ENCODE assay signal across 8 cellular contexts in genomic region chr1:26994772-26995625, GRCh38. TPM values are rescaled to one million over a fixed set of nuclear protein-coding genes. Genes with fewer than 3 reads are reported as not detected.
A peak's percentile ranks its signal among the peaks of the same experiment; 100 is the strongest.
DNase-seq lines count a peak whose midpoint lies in the region; ATAC-seq, FAIRE-seq and TF ChIP-seq lines count a peak whose summit lies in the region.

No MANE protein-coding gene starts in this region.

- no peaks in the 10 kb centered on the region for H3K9me3 Mint-ChIP-seq in activated CD8-positive, alpha-beta memory T cell treated with anti-CD3 and anti-CD28 coated beads, Interleukin-2, amount 10 ng/mL, durations not matched to agents 7 days and 5 days (ENCODE audit: low read depth)
- no peaks in the 10 kb centered on the region for H3K9me3 Mint-ChIP-seq in activated CD4-positive, alpha-beta memory T cell treated with anti-CD3 and anti-CD28 coated beads for 36 hours

- H3K27me3 ChIP-seq in iPS-18a (ENCODE audit: control insufficient read depth, insufficient read depth, low read length) (peaks cover 22% of the 10 kb centered on the region), suprapubic skin (peaks cover 28% of the 10 kb centered on the region), thyroid gland (no peaks in the 10 kb centered on the region)

- no peak for ATAC-seq in activated CD8-positive, alpha-beta memory T cell treated with anti-CD3 and anti-CD28 coated beads, Interleukin-2, amount 10 ng/mL, durations not matched to agents 7 days and 5 days

- peaks cover 41% of the 10 kb centered on the region for H3K4me1 ChIP-seq in iPS-18a (ENCODE audit: control insufficient read depth, low read depth, low read length)
- H3K4me1 ChIP-seq in suprapubic skin: peaks cover 56% of the 10 kb centered on the region
- peaks cover 22 to 35% of the 10 kb centered on the region in 2 donors for H3K4me1 ChIP-seq in thyroid gland

- H3K27ac ChIP-seq in iPS-18a (ENCODE audit: low read length): no peak overlapping the region
- peak overlapping the region; percentile 2 for H3K27ac ChIP-seq in suprapubic skin
- no peak overlapping the region for H3K27ac ChIP-seq in thyroid gland

- intact Hi-C loops in activated CD4-positive, alpha-beta memory T cell treated with anti-CD3 and anti-CD28 coated beads for 36 hours (cut with micrococcal nuclease): loop anchor here (10.0 kb wide), 1 partner anchor 50 kb away; no protein-coding TSS in a partner anchor
- intact Hi-C loops in thyroid gland (cut with DNase I): loop anchor here (5.0 kb wide), 2 partner anchors 47 to 102 kb away; no protein-coding TSS in a partner anchor

- TF ChIP-seq POLR2A in suprapubic skin (IDR thresholded peaks at IDR 0.05): no peak
- TF ChIP-seq POLR2A in thyroid gland (IDR thresholded peaks at IDR 0.05): no peak

- CTCF ChIA-PET in activated CD8-positive, alpha-beta memory T cell treated with anti-CD3 and anti-CD28 coated beads, Interleukin-2, amount 10 ng/mL, durations not matched to agents 7 days and 5 days (lab: Charles Lee): interaction anchor here (1.1 to 8.6 kb wide), 8 partner anchors 9 to 209 kb away, joined by 3 to 70 read pairs (median 4); partner anchors contain the start of gene GPATCH3
- CTCF ChIA-PET in activated CD4-positive, alpha-beta memory T cell treated with anti-CD3 and anti-CD28 coated beads for 36 hours (lab: Charles Lee): interaction anchor here (0.8 to 2.4 kb wide), 4 partner anchors 9 to 49 kb away, joined by 3 to 14 read pairs (median 6); no protein-coding TSS in a partner anchor

- peaks cover 9% of the 10 kb centered on the region for H3K36me3 ChIP-seq in iPS-18a (ENCODE audit: control insufficient read depth, low read depth, low read length)
- H3K36me3 ChIP-seq in suprapubic skin: no peaks in the 10 kb centered on the region
- no peaks in the 10 kb centered on the region for H3K36me3 ChIP-seq in thyroid gland

- H3K4me3 ChIP-seq in iPS-18a (ENCODE audit: low read length) (peak overlapping the region; percentile 88), suprapubic skin (peak overlapping the region; percentile 93), thyroid gland (replicated peaks in 1 of 3) (peak overlapping the region in 1 of 3 donors; percentile 47)

- WGBS in suprapubic skin: 29% methylated on average over 17 of the region's 17 CpGs
- WGBS in thyroid gland, 2 donors: 60 to 61% methylated on average over 9 to 14 of the region's 17 CpGs

- POLR2A ChIA-PET in activated CD4-positive, alpha-beta memory T cell treated with anti-CD3 and anti-CD28 coated beads for 36 hours (lab: Charles Lee): no interaction called here

- no peaks in the 10 kb centered on the region for H3K9me3 ChIP-seq in iPS-18a (ENCODE audit: control insufficient read depth, low read depth, low read length)
- H3K9me3 ChIP-seq in suprapubic skin: no peaks in the 10 kb centered on the region
- no peaks in the 10 kb centered on the region for H3K9me3 ChIP-seq in thyroid gland

- H3K36me3 Mint-ChIP-seq in activated CD8-positive, alpha-beta memory T cell treated with anti-CD3 and anti-CD28 coated beads, Interleukin-2, amount 10 ng/mL, durations not matched to agents 7 days and 5 days: no peaks in the 10 kb centered on the region
- no peaks in the 10 kb centered on the region for H3K36me3 Mint-ChIP-seq in activated CD4-positive, alpha-beta memory T cell treated with anti-CD3 and anti-CD28 coated beads for 36 hours

- TF ChIP-seq CTCF in suprapubic skin (IDR thresholded peaks at IDR 0.05): no peak
- no peak for TF ChIP-seq CTCF in thyroid gland (IDR thresholded peaks at IDR 0.05)

- no peak for FAIRE-seq in HTR-8/SVneo (lab: Jason Lieb, UNC)

- H3K9ac ChIP-seq in iPS-18a (ENCODE audit: low read length): peak overlapping the region; percentile 71

- peaks cover 60% of the 10 kb centered on the region for H3K27me3 Mint-ChIP-seq in activated CD8-positive, alpha-beta memory T cell treated with anti-CD3 and anti-CD28 coated beads, Interleukin-2, amount 10 ng/mL, durations not matched to agents 7 days and 5 days
- H3K27me3 Mint-ChIP-seq in activated CD4-positive, alpha-beta memory T cell treated with anti-CD3 and anti-CD28 coated beads for 36 hours: peaks cover 44% of the 10 kb centered on the region

- no peak for DNase-seq in activated CD8-positive, alpha-beta memory T cell treated with anti-CD3 and anti-CD28 coated beads, Interleukin-2, amount 10 ng/mL, durations not matched to agents 7 days and 5 days
- DNase-seq in activated CD8-positive, alpha-beta memory T cell treated with anti-CD3 and anti-CD28 coated beads, Interleukin-2, amount 50 U/mL, for 48 hours: no peak
- DNase-seq in activated CD4-positive, alpha-beta memory T cell treated with anti-CD3 and anti-CD28 coated beads for 36 hours: no peak
- DNase-seq in suprapubic skin (ENCODE audit: low spot score in 2 of 2) (no peak), HTR-8/SVneo (ENCODE audit: insufficient read length, low spot score) (no peak), thyroid gland (no peak)
- no peak for DNase-seq in stimulated activated CD4-positive, alpha-beta T cell treated with anti-CD3 and anti-CD28 coated beads, Interleukin-2, amount 100 ng/mL, for 48 hours

- TF ChIP-seq EP300 in suprapubic skin (IDR thresholded peaks at IDR 0.05): no peak

- H3K4me1 Mint-ChIP-seq in activated CD8-positive, alpha-beta memory T cell treated with anti-CD3 and anti-CD28 coated beads, Interleukin-2, amount 10 ng/mL, durations not matched to agents 7 days and 5 days: peaks cover 17% of the 10 kb centered on the region
- H3K4me1 Mint-ChIP-seq in activated CD4-positive, alpha-beta memory T cell treated with anti-CD3 and anti-CD28 coated beads for 36 hours (ENCODE audit: low read depth): peaks cover 20% of the 10 kb centered on the region

- peak overlapping the region; percentile 42 for H3K4me3 Mint-ChIP-seq in activated CD8-positive, alpha-beta memory T cell treated with anti-CD3 and anti-CD28 coated beads, Interleukin-2, amount 10 ng/mL, durations not matched to agents 7 days and 5 days
- peak overlapping the region; percentile 57 for H3K4me3 Mint-ChIP-seq in activated CD4-positive, alpha-beta memory T cell treated with anti-CD3 and anti-CD28 coated beads for 36 hours

- H3K27ac Mint-ChIP-seq in activated CD8-positive, alpha-beta memory T cell treated with anti-CD3 and anti-CD28 coated beads, Interleukin-2, amount 10 ng/mL, durations not matched to agents 7 days and 5 days: no peak overlapping the region
- H3K27ac Mint-ChIP-seq in activated CD4-positive, alpha-beta memory T cell treated with anti-CD3 and anti-CD28 coated beads for 36 hours: no peak overlapping the region

RNA-seq across cellular contexts. Expression of gene TRNP1, which starts 1.5 kb away (rescaled TPM):
- total RNA-seq in activated CD8-positive, alpha-beta memory T cell treated with anti-CD3 and anti-CD28 coated beads, Interleukin-2, amount 10 ng/mL, durations not matched to agents 7 days and 5 days: under 1 TPM; 0.15 to 0.19 TPM
- under 1 TPM; 0.19 to 0.53 TPM for total RNA-seq in activated CD4-positive, alpha-beta memory T cell treated with anti-CD3 and anti-CD28 coated beads for 36 hours
- total RNA-seq in suprapubic skin (10 to 100 TPM in 3 of 4 donors, 1 to 10 TPM in 1; 7.9 to 41.7 (median 28.4) TPM), thyroid gland (1 to 10 TPM; 2.9 to 8.5 (median 6.5) TPM)

RNA-seq across cellular contexts. Expression of gene TENT5B, which starts 17.7 kb away (rescaled TPM):
- total RNA-seq in activated CD8-positive, alpha-beta memory T cell treated with anti-CD3 and anti-CD28 coated beads, Interleukin-2, amount 10 ng/mL, durations not matched to agents 7 days and 5 days: not detected
- total RNA-seq in activated CD4-positive, alpha-beta memory T cell treated with anti-CD3 and anti-CD28 coated beads for 36 hours: not detected
- total RNA-seq in suprapubic skin: 100 to 1,000 TPM in 3 of 4 donors, 10 to 100 TPM in 1; 72.3 to 233 (median 198) TPM
- total RNA-seq in thyroid gland: 10 to 100 TPM in 3 of 4 donors, 1 to 10 TPM in 1; 4.7 to 21.0 (median 11.8) TPM

RNA-seq across cellular contexts. Expression of gene KDF1, which starts 34.7 kb away (rescaled TPM):
- total RNA-seq in activated CD8-positive, alpha-beta memory T cell treated with anti-CD3 and anti-CD28 coated beads, Interleukin-2, amount 10 ng/mL, durations not matched to agents 7 days and 5 days: not detected
- total RNA-seq in activated CD4-positive, alpha-beta memory T cell treated with anti-CD3 and anti-CD28 coated beads for 36 hours: not detected
- total RNA-seq in suprapubic skin (10 to 100 TPM; 21.9 to 51.1 (median 41.5) TPM), thyroid gland (10 to 100 TPM; 13.2 to 30.3 (median 22.6) TPM)

Comparison
In these comparisons a context has a peak if more than half of its experiments do, and no peak if none do; other contexts are left out.
1. RNA of gene TENT5B, which starts 17.7 kb away (total RNA-seq): 72.3 to 233 TPM in suprapubic skin and 4.7 to 21.0 TPM in thyroid gland; not detected in activated CD4-positive, alpha-beta memory T cell treated with anti-CD3 and anti-CD28 coated beads for 36 hours and not detected in activated CD8-positive, alpha-beta memory T cell treated with anti-CD3 and anti-CD28 coated beads, Interleukin-2, amount 10 ng/mL, durations not matched to agents 7 days and 5 days; every median in the first group is over 4 times any median in the second.
2. RNA of gene KDF1, which starts 34.7 kb away (total RNA-seq): 21.9 to 51.1 TPM in suprapubic skin and 13.2 to 30.3 TPM in thyroid gland; not detected in activated CD8-positive, alpha-beta memory T cell treated with anti-CD3 and anti-CD28 coated beads, Interleukin-2, amount 10 ng/mL, durations not matched to agents 7 days and 5 days and not detected in activated CD4-positive, alpha-beta memory T cell treated with anti-CD3 and anti-CD28 coated beads for 36 hours; every median in the first group is over 10 times any median in the second.